In genomic region chr1:91621360-91621759, GRCh38 we compare ENCODE assay signal across 1 cellular context.
TF ChIP-seq lines count a peak whose summit lies in the region.

No MANE protein-coding gene starts in this region.

TF ChIP-seq in K562, 482 proteins besides CTCF, POLR2A, EP300 and RAD21 (continued from another document):
- TF ChIP-seq USF1 (CRISPR knock-in tag; IDR thresholded peaks at IDR 0.05) (peak; percentile 85), RBM25 (IDR thresholded peaks at IDR 0.05; ENCODE audit: low read depth, low read length, severe bottlenecking) (peak; percentile 24), L3MBTL2 (IDR thresholded peaks at IDR 0.05) (peak; percentile 40; the same call in 1 of the 2 replicates), RAD51 (IDR thresholded peaks at IDR 0.05; ENCODE audit: borderline replicate concordance, low read depth) (peak; percentile 71), NEUROD1 (IDR thresholded peaks at IDR 0.05; ENCODE audit: borderline replicate concordance, low read depth, low read length, partially characterized antibody) (no peak), ZNF12 (CRISPR knock-in tag; IDR thresholded peaks at IDR 0.05) (no peak), USF2 (CRISPR knock-in tag; IDR thresholded peaks at IDR 0.05) (peak; percentile 85), NFYB (IDR thresholded peaks at IDR 0.05; ENCODE audit: extremely low read depth, insufficient read length) (peak; percentile 40), KAT2B (IDR thresholded peaks at IDR 0.05; ENCODE audit: low read depth, low read length) (no peak), KDM4B (IDR thresholded peaks at IDR 0.05; ENCODE audit: borderline replicate concordance in 2 of 2, low read depth in 1 of 2) (no peak), HNRNPUL1 (IDR thresholded peaks at IDR 0.05; ENCODE audit: low read length) (no peak)
TF ChIP-seq in K562: peak in this region for 6.
